12 cellular contexts compared by ENCODE assay signal in genomic region chr2:26354469-26354868, GRCh38. TPM values are rescaled to one million over a fixed set of nuclear protein-coding genes. Genes with fewer than 3 reads are reported as not detected.
DNase-seq lines count a peak whose midpoint lies in the region; ATAC-seq and TF ChIP-seq lines count a peak whose summit lies in the region.
"Not testable (repeated sequence)": the region's sequence is repeated elsewhere in the genome, so short reads cannot be mapped to it uniquely, and the experiment has no call there.
"Had no signal": no experiment of that assay in that cellular context is flagged by ENCODE, and none has a peak within 500 bp of the region (broad histone marks: within the 10 kb centered on the region; RNA-seq: fewer than 3 reads in every experiment).

No MANE protein-coding gene starts in this region.

- H3K27ac Mint-ChIP-seq in CD8-positive, alpha-beta memory T cell, result not testable (repeated sequence)
- H3K27ac Mint-ChIP-seq in T-helper 17 cell (peak overlapping the region; percentile 45), osteocyte (ENCODE audit: unreplicated experiment) (peak overlapping the region; percentile 50)
- peak overlapping the region; percentile 35 for H3K27ac Mint-ChIP-seq in central memory CD8-positive, alpha-beta T cell (ENCODE audit: low read depth)

- peaks cover 0 to 17% (median 8%) of the 10 kb centered on the region in 3 donors for H3K36me3 Mint-ChIP-seq in CD8-positive, alpha-beta memory T cell
- H3K36me3 Mint-ChIP-seq in T-helper 17 cell (ENCODE audit: low read depth); central memory CD8-positive, alpha-beta T cell (ENCODE audit: insufficient read depth); osteocyte (ENCODE audit: unreplicated experiment): not testable (repeated sequence)

- CTCF ChIA-PET in CD8-positive, alpha-beta memory T cell (lab: Charles Lee), result interaction anchor here (1.2 kb wide), 1 partner anchor 19 kb away, joined by 3 read pairs; no protein-coding TSS in a partner anchor
- CTCF ChIA-PET in PC-3 (lab: Charles Lee), result not testable (repeated sequence)

- H3K4me1 ChIP-seq in CD8-positive, alpha-beta memory T cell (ENCODE audit: insufficient read depth, low read length); smooth muscle cell (ENCODE audit: low read depth): not testable (repeated sequence)
- H3K4me1 ChIP-seq in PC-3 (ENCODE audit: insufficient read depth, low read length), result peaks cover 25% of the 10 kb centered on the region
- peaks cover 41% of the 10 kb centered on the region for H3K4me1 ChIP-seq in foreskin keratinocyte

- H3K4me2 ChIP-seq in PC-3 (ENCODE audit: low read length) (peak overlapping the region; percentile 68), smooth muscle cell (peak overlapping the region; percentile 75)

- peak overlapping the region; percentile 41 for H3K27ac ChIP-seq in CD8-positive, alpha-beta memory T cell (ENCODE audit: low read depth, low read length)
- not testable (repeated sequence) for H3K27ac ChIP-seq in PC-3 (ENCODE audit: low read length)
- H3K27ac ChIP-seq in foreskin keratinocyte (peak overlapping the region; percentile 81), smooth muscle cell (ENCODE audit: low read depth) (peak overlapping the region; percentile 93)

- H3K9me3 Mint-ChIP-seq in CD8-positive, alpha-beta memory T cell; central memory CD8-positive, alpha-beta T cell; osteocyte (ENCODE audit: unreplicated experiment): not testable (repeated sequence)

- DNase-seq in CD8-positive, alpha-beta memory T cell; PC-3; T-helper 17 cell; central memory CD8-positive, alpha-beta T cell (ENCODE audit: low spot score in 2 of 2); foreskin keratinocyte; osteocyte (ENCODE audit: extremely low spot score, unreplicated experiment); smooth muscle cell (lab: John Stamatoyannopoulos, UW; ENCODE audit: unreplicated experiment): not testable (repeated sequence)

- TF ChIP-seq CTCF in PC-3 (conservative IDR thresholded peaks at IDR 0.05; ENCODE audit: low read depth, low read length); foreskin keratinocyte (conservative IDR thresholded peaks at IDR 0.05); osteocyte (IDR thresholded peaks at IDR 0.05); smooth muscle cell (IDR thresholded peaks at IDR 0.05; ENCODE audit: borderline replicate concordance, insufficient read depth, poor library complexity, severe bottlenecking): not testable (repeated sequence)

- H3K27me3 Mint-ChIP-seq in CD8-positive, alpha-beta memory T cell; T-helper 17 cell; central memory CD8-positive, alpha-beta T cell; osteocyte (ENCODE audit: unreplicated experiment): not testable (repeated sequence)

- H2AFZ ChIP-seq in PC-3 (ENCODE audit: low read length); smooth muscle cell (ENCODE audit: low read depth): not testable (repeated sequence)

- H3K4me3 Mint-ChIP-seq in CD8-positive, alpha-beta memory T cell; T-helper 17 cell; central memory CD8-positive, alpha-beta T cell; osteocyte (ENCODE audit: unreplicated experiment): not testable (repeated sequence)

- H3K9ac ChIP-seq in PC-3 (ENCODE audit: low read length); smooth muscle cell (ENCODE audit: low read depth): not testable (repeated sequence)

- 98% methylated on average over 16 of the region's 16 CpGs for WGBS in smooth muscle cell (ENCODE audit: low lambda C conversion rate)

- intact Hi-C loops in PC-3 (cut with micrococcal nuclease), result not testable (repeated sequence)

- not testable (repeated sequence) for H3F3A ChIP-seq in PC-3 (ENCODE audit: low read length, unreplicated experiment)
- H3F3A ChIP-seq in smooth muscle cell (ENCODE audit: low read depth), result peaks cover 17% of the 10 kb centered on the region

- not testable (repeated sequence) for H3K9me2 ChIP-seq in PC-3 (replicated peaks; ENCODE audit: low read length)

- not testable (repeated sequence) for BruUV-seq in PC-3 (replicated peaks; lab: Mats Ljungman, UMichigan)

- H3K4me3 ChIP-seq in CD8-positive, alpha-beta memory T cell (ENCODE audit: low read length); PC-3 (ENCODE audit: low read length); smooth muscle cell: not testable (repeated sequence)

- peaks cover 28 to 79% (median 65%) of the 10 kb centered on the region in 3 donors for H3K4me1 Mint-ChIP-seq in CD8-positive, alpha-beta memory T cell
- H3K4me1 Mint-ChIP-seq in T-helper 17 cell (peaks cover 32% of the 10 kb centered on the region), osteocyte (ENCODE audit: unreplicated experiment) (peaks cover 24% of the 10 kb centered on the region)
- peaks cover 62% of the 10 kb centered on the region for H3K4me1 Mint-ChIP-seq in central memory CD8-positive, alpha-beta T cell

- ATAC-seq in PC-3; T-helper 17 cell; central memory CD8-positive, alpha-beta T cell (replicated peaks; ENCODE audit: extremely low read depth, poor library complexity, severe bottlenecking); foreskin keratinocyte: not testable (repeated sequence)

- POLR2A ChIA-PET in CD8-positive, alpha-beta memory T cell (lab: Charles Lee); PC-3 (lab: Charles Lee; ENCODE audit: unreplicated experiment): not testable (repeated sequence)

- H3K27me3 ChIP-seq in CD8-positive, alpha-beta memory T cell (ENCODE audit: insufficient read depth, low read length, poor library complexity, severe bottlenecking); PC-3 (ENCODE audit: low read length); foreskin keratinocyte; smooth muscle cell (ENCODE audit: low read depth): not testable (repeated sequence)

- H3K79me2 ChIP-seq in PC-3 (ENCODE audit: low read length) (peaks cover 96% of the 10 kb centered on the region), smooth muscle cell (ENCODE audit: low read depth) (peaks cover 91% of the 10 kb centered on the region)

- H4K20me1 ChIP-seq in PC-3 (ENCODE audit: low read length) (peaks cover 17% of the 10 kb centered on the region; the same call in 1 of the 2 replicates), smooth muscle cell (ENCODE audit: low read depth) (peaks cover 66% of the 10 kb centered on the region)

- not testable (repeated sequence) for H3K36me3 ChIP-seq in CD8-positive, alpha-beta memory T cell (ENCODE audit: insufficient read depth, low read length); PC-3 (ENCODE audit: low read depth, low read length); smooth muscle cell (ENCODE audit: low read depth)

- not testable (repeated sequence) for H3K9me3 ChIP-seq in CD8-positive, alpha-beta memory T cell (ENCODE audit: low read length); PC-3 (ENCODE audit: low read length); T-helper 17 cell (ENCODE audit: control insufficient read depth, low read length, poor library complexity, severe bottlenecking); smooth muscle cell (replicated peaks; ENCODE audit: low read depth)

RNA-seq across cellular contexts. Expression of gene ADGRF3, which starts 7.9 kb away (rescaled TPM):
- 1 to 10 TPM; 2.6 to 4.0 TPM for total RNA-seq in CD8-positive, alpha-beta memory T cell
- 0.43 TPM for polyA plus RNA-seq in CD8-positive, alpha-beta memory T cell
- not detected in 2 replicates for total RNA-seq in PC-3 (2014; rRNA removed)
- 1 to 10 TPM in 1 of 2 donors, under 1 TPM in 1; 0.97 to 1.3 TPM for total RNA-seq in T-helper 17 cell
- total RNA-seq in foreskin keratinocyte, result 0.04 TPM in 1 of 2 replicates, not detected in the other
- not detected in 2 replicates for polyA plus RNA-seq in foreskin keratinocyte
- 0.24 and 0.56 TPM in 2 replicates for total RNA-seq in osteocyte
- total RNA-seq in smooth muscle cell, result not detected in 2 replicates
- 0.06 and 0.37 TPM in 2 replicates for polyA plus RNA-seq in smooth muscle cell
- total RNA-seq: Daoy, GM23248, IMR-90 had no signal

RNA-seq across cellular contexts. Expression of gene SELENOI, which starts 8.5 kb away (rescaled TPM):
- 10 to 100 TPM; 58.4 to 61.9 TPM for total RNA-seq in CD8-positive, alpha-beta memory T cell
- 3.2 TPM for polyA plus RNA-seq in CD8-positive, alpha-beta memory T cell
- total RNA-seq in PC-3 (2014; rRNA removed) (22.0 and 22.3 TPM in 2 replicates), T-helper 17 cell (10 to 100 TPM; 27.9 to 36.6 TPM), foreskin keratinocyte (32.1 and 34.7 TPM in 2 replicates), osteocyte (13.3 and 16.1 TPM in 2 replicates), smooth muscle cell (26.3 and 26.8 TPM in 2 replicates)
- polyA plus RNA-seq in foreskin keratinocyte (6.1 and 8.2 TPM in 2 replicates), smooth muscle cell (3.3 and 5.3 TPM in 2 replicates)

RNA-seq across cellular contexts. Expression of gene DRC1, which starts 47.3 kb away (rescaled TPM):
- total RNA-seq in CD8-positive, alpha-beta memory T cell, result not detected
- not detected for polyA plus RNA-seq in CD8-positive, alpha-beta memory T cell
- total RNA-seq in PC-3 (2014; rRNA removed) (not detected in 2 replicates), T-helper 17 cell (not detected), foreskin keratinocyte (not detected in 2 replicates), osteocyte (not detected in 2 replicates), smooth muscle cell (0.09 TPM in 1 of 2 replicates, not detected in the other)
- polyA plus RNA-seq in foreskin keratinocyte (not detected in 2 replicates), smooth muscle cell (0.14 TPM in 1 of 2 replicates, not detected in the other)
- total RNA-seq: A172; CD4-positive, alpha-beta T cell; Daoy; GM23248 had no signal
- polyA plus RNA-seq: GM23248, IMR-90 had no signal
